Comparison of ENCODE assay signal across 18 cellular contexts in the genomic region with DNA sequence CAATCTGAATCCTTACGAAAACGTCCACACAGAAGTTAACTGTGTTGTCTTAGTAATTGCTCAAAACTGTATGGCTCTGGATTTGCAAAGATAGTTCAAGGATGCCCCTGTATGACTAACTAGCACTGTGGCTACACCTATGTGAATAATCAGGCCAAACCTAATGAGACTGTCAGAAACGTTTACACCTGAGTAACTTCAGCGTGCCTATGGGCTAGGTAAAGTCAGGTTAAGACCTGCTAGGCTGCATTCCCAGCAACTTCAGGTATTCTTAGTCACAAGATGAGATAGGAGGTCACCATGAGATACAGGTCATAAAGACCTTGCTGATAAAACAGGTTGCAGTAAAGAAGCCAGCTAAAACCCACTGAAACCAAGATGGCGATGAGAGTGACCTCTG.
DNase-seq lines count a peak whose midpoint lies in the region; ATAC-seq and TF ChIP-seq lines count a peak whose summit lies in the region.
"Had no signal": no experiment of that assay in that cellular context is flagged by ENCODE, and none has a peak within 500 bp of the region (broad histone marks: within the 10 kb centered on the region; RNA-seq: fewer than 3 reads in every experiment).

No MANE protein-coding gene starts in this region.

- H3K36me3 ChIP-seq in GM23338 (ENCODE audit: insufficient read depth) (0 out of 2 replicates have a peak, but pooled peaks cover 8% of the 10 kb centered on the region), esophagus squamous epithelium (peaks cover 0 to 8% (median 0%) of the 10 kb centered on the region in 3 donors)
- H3K36me3 ChIP-seq: SJCRH30 had no signal

- H3F3A ChIP-seq in GM23338 (replicated peaks; ENCODE audit: low read depth), result no peaks in the 10 kb centered on the region

- H3K9me3 Mint-ChIP-seq in GM23338, result peaks cover 37% of the 10 kb centered on the region
- peaks cover 25% of the 10 kb centered on the region for H3K9me3 Mint-ChIP-seq in progenitor cell of endocrine pancreas (ENCODE audit: low read depth)
- peaks cover 13% of the 10 kb centered on the region for H3K9me3 Mint-ChIP-seq in activated T-helper 2 cell treated with anti-CD3 and anti-CD28 coated beads, Interferon-gamma antibody, Interleukin-2, Interleukin-4, amounts not matched to agents 10 μg/mL and 5 μg/mL and 100 μg/mL, durations not matched to agents 14 hours and 24 hours and 36 hours

- H3K27ac ChIP-seq in GM23338 (ENCODE audit: low read depth) (0 out of 2 replicates have a peak overlapping the region, but pooled peaks have one; percentile 16), RWPE1 (no peak overlapping the region), esophagus squamous epithelium (peak overlapping the region in 3 of 4 donors; percentile 53 to 66 (median 65))
- H3K27ac ChIP-seq: A549, C4-2B, SJCRH30 had no signal

- H3K9me2 ChIP-seq in GM23338 (ENCODE audit: insufficient read depth), result no peaks in the 10 kb centered on the region

- DNase-seq in GM23338 (ENCODE audit: low spot score) (peak; percentile 30), RWPE1 (ENCODE audit: low spot score) (peak; percentile 94), esophagus squamous epithelium (lab: John Stamatoyannopoulos, UW) (no peak), progenitor cell of endocrine pancreas (ENCODE audit: low spot score, unreplicated experiment) (no peak), NCI-H2196 treated with DMSO at 0.1 percent for 48 hours (lab: John Stamatoyannopoulos, UW; ENCODE audit: unreplicated experiment) (no peak), cortex of kidney (lab: John Stamatoyannopoulos, UW) (no peak)
- no peak for DNase-seq in activated T-helper 2 cell treated with anti-CD3 and anti-CD28 coated beads, Interferon-gamma antibody, Interleukin-2, Interleukin-4, amounts not matched to agents 10 μg/mL and 5 μg/mL and 100 μg/mL, durations not matched to agents 14 hours and 24 hours and 36 hours (ENCODE audit: low spot score)
- DNase-seq: COR-L47, NCI-H1105 treated with DMSO at 0.1 percent for 48 hours, NCI-H2029, NCI-H2171 treated with DMSO at 0.1 percent for 48 hours, NCI-H510A, NCI-H82, SJCRH30 had no signal

- H3K36me3 Mint-ChIP-seq in GM23338 (ENCODE audit: low read depth), result peaks cover 41% of the 10 kb centered on the region
- peaks cover 22% of the 10 kb centered on the region for H3K36me3 Mint-ChIP-seq in progenitor cell of endocrine pancreas (ENCODE audit: insufficient read depth)
- H3K36me3 Mint-ChIP-seq in activated T-helper 2 cell treated with anti-CD3 and anti-CD28 coated beads, Interferon-gamma antibody, Interleukin-2, Interleukin-4, amounts not matched to agents 10 μg/mL and 5 μg/mL and 100 μg/mL, durations not matched to agents 14 hours and 24 hours and 36 hours (ENCODE audit: low read depth), result peaks cover 10% of the 10 kb centered on the region

- CTCF ChIA-PET in RWPE1 (lab: Yijun Ruan, JAX), result no interaction called here

- WGBS in esophagus squamous epithelium, 2 donors, result 58 to 68% methylated on average over 5 of the region's 5 CpGs

- no peak overlapping the region for H3K27ac Mint-ChIP-seq in GM23338
- H3K27ac Mint-ChIP-seq in progenitor cell of endocrine pancreas, result peak overlapping the region; percentile 4
- H3K27ac Mint-ChIP-seq in activated T-helper 2 cell treated with anti-CD3 and anti-CD28 coated beads, Interferon-gamma antibody, Interleukin-2, Interleukin-4, amounts not matched to agents 10 μg/mL and 5 μg/mL and 100 μg/mL, durations not matched to agents 14 hours and 24 hours and 36 hours, result no peak overlapping the region

- POLR2A ChIA-PET in RWPE1 (lab: Yijun Ruan, JAX; ENCODE audit: low non-redundant PET), result no interaction called here

- peaks cover 5% of the 10 kb centered on the region for H3K27me3 Mint-ChIP-seq in GM23338 (ENCODE audit: insufficient read depth, low read depth, poor library complexity)
- H3K27me3 Mint-ChIP-seq in progenitor cell of endocrine pancreas, result no peaks in the 10 kb centered on the region
- H3K27me3 Mint-ChIP-seq in activated T-helper 2 cell treated with anti-CD3 and anti-CD28 coated beads, Interferon-gamma antibody, Interleukin-2, Interleukin-4, amounts not matched to agents 10 μg/mL and 5 μg/mL and 100 μg/mL, durations not matched to agents 14 hours and 24 hours and 36 hours (ENCODE audit: low read depth), result no peaks in the 10 kb centered on the region

- H3K4me1 Mint-ChIP-seq in GM23338 (peaks cover 34% of the 10 kb centered on the region), progenitor cell of endocrine pancreas (ENCODE audit: low read depth) (peaks cover 11% of the 10 kb centered on the region)
- H3K4me1 Mint-ChIP-seq in activated T-helper 2 cell treated with anti-CD3 and anti-CD28 coated beads, Interferon-gamma antibody, Interleukin-2, Interleukin-4, amounts not matched to agents 10 μg/mL and 5 μg/mL and 100 μg/mL, durations not matched to agents 14 hours and 24 hours and 36 hours (ENCODE audit: low read depth), result peaks cover 7% of the 10 kb centered on the region

- ATAC-seq in GM23338 (no peak), HG03469 (IDR thresholded peaks at IDR 0.05; ENCODE audit: unreplicated experiment) (no peak)
- ATAC-seq: A549, HepG2 had no signal

- no peak overlapping the region for H3K4me3 ChIP-seq in GM23338
- H3K4me3 ChIP-seq in esophagus squamous epithelium, result no peak overlapping the region
- H3K4me3 ChIP-seq: A549, SJCRH30 had no signal

- H3K79me2 ChIP-seq in GM23338 (replicated peaks; ENCODE audit: insufficient read depth), result peaks cover 3% of the 10 kb centered on the region; the same call in 1 of the 2 replicates

- no peak for TF ChIP-seq POLR2A in esophagus squamous epithelium (IDR thresholded peaks at IDR 0.05)

- H3K4me3 Mint-ChIP-seq in GM23338 (no peak overlapping the region), progenitor cell of endocrine pancreas (ENCODE audit: low read depth) (no peak overlapping the region)
- H3K4me3 Mint-ChIP-seq in activated T-helper 2 cell treated with anti-CD3 and anti-CD28 coated beads, Interferon-gamma antibody, Interleukin-2, Interleukin-4, amounts not matched to agents 10 μg/mL and 5 μg/mL and 100 μg/mL, durations not matched to agents 14 hours and 24 hours and 36 hours (ENCODE audit: low read depth), result no peak overlapping the region

- H3K27me3 ChIP-seq in GM23338 (ENCODE audit: insufficient read depth) (no peaks in the 10 kb centered on the region), esophagus squamous epithelium (no peaks in the 10 kb centered on the region)
- H3K27me3 ChIP-seq: SJCRH30 had no signal

- H3K9me3 ChIP-seq in esophagus squamous epithelium, result peaks cover 0 to 6% (median 0%) of the 10 kb centered on the region in 3 donors

- H3K4me1 ChIP-seq in GM23338 (ENCODE audit: insufficient read depth), result peaks cover 25% of the 10 kb centered on the region
- H3K4me1 ChIP-seq in esophagus squamous epithelium, result peaks cover 4 to 39% (median 10%) of the 10 kb centered on the region in 3 donors

- TF ChIP-seq CTCF in GM23338 (conservative IDR thresholded peaks at IDR 0.05; ENCODE audit: low read depth in 2 of 2) (no peak), RWPE1 (conservative IDR thresholded peaks at IDR 0.05; ENCODE audit: low read depth) (no peak), esophagus squamous epithelium (IDR thresholded peaks at IDR 0.05) (no peak), progenitor cell of endocrine pancreas (IDR thresholded peaks at IDR 0.05; ENCODE audit: unreplicated experiment) (no peak)

- no peak overlapping the region for H2AFZ ChIP-seq in GM23338

- H4K20me1 ChIP-seq in GM23338 (replicated peaks; ENCODE audit: insufficient read depth), result no peaks in the 10 kb centered on the region

- H3K4me2 ChIP-seq in GM23338, result no peak overlapping the region
- H3K4me2 ChIP-seq: A549 had no signal

- intact Hi-C loops in esophagus squamous epithelium (cut with DNase I), result no loop called here
- intact Hi-C loops in activated T-helper 2 cell treated with anti-CD3 and anti-CD28 coated beads, Interferon-gamma antibody, Interleukin-2, Interleukin-4, amounts not matched to agents 10 μg/mL and 5 μg/mL and 100 μg/mL, durations not matched to agents 14 hours and 24 hours and 36 hours (cut with micrococcal nuclease), result no loop called here

TF ChIP-seq in GM23338, 12 proteins besides CTCF, POLR2A, EP300 and RAD21 (continues in another document):
- TF ChIP-seq, protein P1, sequence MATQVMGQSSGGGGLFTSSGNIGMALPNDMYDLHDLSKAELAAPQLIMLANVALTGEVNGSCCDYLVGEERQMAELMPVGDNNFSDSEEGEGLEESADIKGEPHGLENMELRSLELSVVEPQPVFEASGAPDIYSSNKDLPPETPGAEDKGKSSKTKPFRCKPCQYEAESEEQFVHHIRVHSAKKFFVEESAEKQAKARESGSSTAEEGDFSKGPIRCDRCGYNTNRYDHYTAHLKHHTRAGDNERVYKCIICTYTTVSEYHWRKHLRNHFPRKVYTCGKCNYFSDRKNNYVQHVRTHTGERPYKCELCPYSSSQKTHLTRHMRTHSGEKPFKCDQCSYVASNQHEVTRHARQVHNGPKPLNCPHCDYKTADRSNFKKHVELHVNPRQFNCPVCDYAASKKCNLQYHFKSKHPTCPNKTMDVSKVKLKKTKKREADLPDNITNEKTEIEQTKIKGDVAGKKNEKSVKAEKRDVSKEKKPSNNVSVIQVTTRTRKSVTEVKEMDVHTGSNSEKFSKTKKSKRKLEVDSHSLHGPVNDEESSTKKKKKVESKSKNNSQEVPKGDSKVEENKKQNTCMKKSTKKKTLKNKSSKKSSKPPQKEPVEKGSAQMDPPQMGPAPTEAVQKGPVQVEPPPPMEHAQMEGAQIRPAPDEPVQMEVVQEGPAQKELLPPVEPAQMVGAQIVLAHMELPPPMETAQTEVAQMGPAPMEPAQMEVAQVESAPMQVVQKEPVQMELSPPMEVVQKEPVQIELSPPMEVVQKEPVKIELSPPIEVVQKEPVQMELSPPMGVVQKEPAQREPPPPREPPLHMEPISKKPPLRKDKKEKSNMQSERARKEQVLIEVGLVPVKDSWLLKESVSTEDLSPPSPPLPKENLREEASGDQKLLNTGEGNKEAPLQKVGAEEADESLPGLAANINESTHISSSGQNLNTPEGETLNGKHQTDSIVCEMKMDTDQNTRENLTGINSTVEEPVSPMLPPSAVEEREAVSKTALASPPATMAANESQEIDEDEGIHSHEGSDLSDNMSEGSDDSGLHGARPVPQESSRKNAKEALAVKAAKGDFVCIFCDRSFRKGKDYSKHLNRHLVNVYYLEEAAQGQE (IDR thresholded peaks at IDR 0.05; ENCODE audit: unreplicated experiment), result no peak
- TF ChIP-seq, protein P2, sequence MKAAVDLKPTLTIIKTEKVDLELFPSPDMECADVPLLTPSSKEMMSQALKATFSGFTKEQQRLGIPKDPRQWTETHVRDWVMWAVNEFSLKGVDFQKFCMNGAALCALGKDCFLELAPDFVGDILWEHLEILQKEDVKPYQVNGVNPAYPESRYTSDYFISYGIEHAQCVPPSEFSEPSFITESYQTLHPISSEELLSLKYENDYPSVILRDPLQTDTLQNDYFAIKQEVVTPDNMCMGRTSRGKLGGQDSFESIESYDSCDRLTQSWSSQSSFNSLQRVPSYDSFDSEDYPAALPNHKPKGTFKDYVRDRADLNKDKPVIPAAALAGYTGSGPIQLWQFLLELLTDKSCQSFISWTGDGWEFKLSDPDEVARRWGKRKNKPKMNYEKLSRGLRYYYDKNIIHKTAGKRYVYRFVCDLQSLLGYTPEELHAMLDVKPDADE (IDR thresholded peaks at IDR 0.05), result no peak
- TF ChIP-seq JUNB (IDR thresholded peaks at IDR 0.05; ENCODE audit: unreplicated experiment), result no peak
- TF ChIP-seq ZNF114 (CRISPR knock-in tag; IDR thresholded peaks at IDR 0.05), result no peak
- no peak for TF ChIP-seq STAT1 (IDR thresholded peaks at IDR 0.05; ENCODE audit: unreplicated experiment)

Comparison
In these comparisons a context has a peak if more than half of its experiments do, and no peak if none do; other contexts are left out.
1. DNase-seq: peak in GM23338 (single experiment) and RWPE1 (single experiment); none in esophagus squamous epithelium (single experiment), progenitor cell of endocrine pancreas (single experiment), NCI-H2196 treated with DMSO at 0.1 percent for 48 hours (single experiment), cortex of kidney (single experiment) and activated T-helper 2 cell treated with anti-CD3 and anti-CD28 coated beads, Interferon-gamma antibody, Interleukin-2, Interleukin-4, amounts not matched to agents 10 μg/mL and 5 μg/mL and 100 μg/mL, durations not matched to agents 14 hours and 24 hours and 36 hours (single experiment).